In the genomic region with DNA sequence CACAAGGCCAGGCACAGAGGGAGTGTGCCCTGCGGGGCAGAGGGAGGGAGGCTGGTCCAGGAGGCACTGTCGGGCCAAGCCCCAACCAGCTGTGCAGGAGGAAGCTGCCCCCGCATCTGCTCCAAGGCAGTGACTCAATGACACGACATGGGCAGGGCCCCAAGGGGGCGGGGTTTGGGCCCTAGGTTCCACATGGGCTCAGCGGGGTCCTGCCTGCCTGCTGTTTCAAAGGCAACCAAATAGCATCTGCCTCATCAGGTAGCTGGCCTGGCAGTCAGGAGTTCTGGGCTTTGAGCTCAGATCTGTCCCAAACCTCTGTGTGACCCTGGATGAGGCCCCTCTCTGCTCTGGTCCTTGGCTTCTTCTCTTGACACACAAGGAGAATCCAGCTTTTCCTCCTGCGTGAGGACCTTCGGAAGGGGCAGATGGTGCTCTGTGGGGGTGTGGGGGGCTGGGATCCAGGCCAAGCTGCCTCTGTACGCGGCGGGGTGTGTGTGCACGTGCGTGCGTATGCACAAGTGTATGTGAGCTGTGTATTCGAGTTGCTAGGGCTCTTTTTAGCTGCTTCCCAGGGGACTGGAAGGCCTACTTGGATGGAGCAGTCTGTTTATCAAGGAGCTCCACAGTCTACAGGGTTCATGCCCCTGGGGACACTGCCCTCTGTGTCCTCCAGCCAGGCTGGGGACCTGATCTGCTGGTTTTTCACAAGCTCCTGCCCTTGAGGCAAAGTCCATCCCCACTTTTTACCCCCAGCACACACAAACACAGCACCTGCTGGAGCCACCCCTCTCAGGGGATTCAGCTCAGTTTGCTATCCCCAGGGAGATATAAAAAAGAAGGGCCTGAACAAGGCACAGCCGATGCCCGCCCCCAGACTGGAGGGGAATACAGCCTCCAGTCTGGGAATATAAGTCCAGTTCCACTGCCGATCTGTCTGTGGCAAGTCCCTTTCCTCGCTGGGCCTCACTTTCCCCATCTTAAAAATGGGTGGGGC, we compare ENCODE assay signal across 1 cellular context.
TF ChIP-seq lines count a peak whose summit lies in the region.

No MANE protein-coding gene starts in this region.

TF ChIP-seq in K562, 482 proteins besides CTCF, POLR2A, EP300 and RAD21 (continued from another document and continues in another):
- TF ChIP-seq, protein P1, sequence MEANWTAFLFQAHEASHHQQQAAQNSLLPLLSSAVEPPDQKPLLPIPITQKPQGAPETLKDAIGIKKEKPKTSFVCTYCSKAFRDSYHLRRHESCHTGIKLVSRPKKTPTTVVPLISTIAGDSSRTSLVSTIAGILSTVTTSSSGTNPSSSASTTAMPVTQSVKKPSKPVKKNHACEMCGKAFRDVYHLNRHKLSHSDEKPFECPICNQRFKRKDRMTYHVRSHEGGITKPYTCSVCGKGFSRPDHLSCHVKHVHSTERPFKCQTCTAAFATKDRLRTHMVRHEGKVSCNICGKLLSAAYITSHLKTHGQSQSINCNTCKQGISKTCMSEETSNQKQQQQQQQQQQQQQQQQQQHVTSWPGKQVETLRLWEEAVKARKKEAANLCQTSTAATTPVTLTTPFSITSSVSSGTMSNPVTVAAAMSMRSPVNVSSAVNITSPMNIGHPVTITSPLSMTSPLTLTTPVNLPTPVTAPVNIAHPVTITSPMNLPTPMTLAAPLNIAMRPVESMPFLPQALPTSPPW (CRISPR knock-in tag; IDR thresholded peaks at IDR 0.05): peak; percentile 51; the same call in 1 of the 2 replicates
- TF ChIP-seq, protein P2, sequence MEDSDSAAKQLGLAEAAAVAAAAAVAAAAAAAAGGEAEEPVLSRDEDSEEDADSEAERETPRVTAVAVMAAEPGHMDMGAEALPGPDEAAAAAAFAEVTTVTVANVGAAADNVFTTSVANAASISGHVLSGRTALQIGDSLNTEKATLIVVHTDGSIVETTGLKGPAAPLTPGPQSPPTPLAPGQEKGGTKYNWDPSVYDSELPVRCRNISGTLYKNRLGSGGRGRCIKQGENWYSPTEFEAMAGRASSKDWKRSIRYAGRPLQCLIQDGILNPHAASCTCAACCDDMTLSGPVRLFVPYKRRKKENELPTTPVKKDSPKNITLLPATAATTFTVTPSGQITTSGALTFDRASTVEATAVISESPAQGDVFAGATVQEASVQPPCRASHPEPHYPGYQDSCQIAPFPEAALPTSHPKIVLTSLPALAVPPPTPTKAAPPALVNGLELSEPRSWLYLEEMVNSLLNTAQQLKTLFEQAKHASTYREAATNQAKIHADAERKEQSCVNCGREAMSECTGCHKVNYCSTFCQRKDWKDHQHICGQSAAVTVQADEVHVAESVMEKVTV (CRISPR knock-in tag; IDR thresholded peaks at IDR 0.05): no peak
- TF ChIP-seq ARID1B (IDR thresholded peaks at IDR 0.05) (peak; percentile 43; the same call in 1 of the 2 replicates), DACH1 (IDR thresholded peaks at IDR 0.05; ENCODE audit: partially characterized antibody) (peak; percentile 90), TARDBP (IDR thresholded peaks at IDR 0.05) (0 out of 2 replicates have a peak, but pooled peaks have one; percentile 46), ATF1 (CRISPR knock-in tag; IDR thresholded peaks at IDR 0.05) (no peak), ATF1 (tag; IDR thresholded peaks at IDR 0.05) (peak; percentile 61), CTBP1 (IDR thresholded peaks at IDR 0.05; ENCODE audit: borderline replicate concordance) (peak; percentile 18; the same call in 1 of the 2 replicates), SMAD3 (CRISPR knock-in tag; conservative IDR thresholded peaks at IDR 0.05) (no peak), KDM4B (IDR thresholded peaks at IDR 0.05; ENCODE audit: borderline replicate concordance in 2 of 2, low read depth in 1 of 2) (no peak), HNRNPK (IDR thresholded peaks at IDR 0.05; ENCODE audit: low read depth, low read length, poor library complexity, severe bottlenecking) (no peak), ZNF830 (CRISPR knock-in tag; IDR thresholded peaks at IDR 0.05) (no peak), ZNF57 (CRISPR knock-in tag; IDR thresholded peaks at IDR 0.05) (no peak), BCOR (IDR thresholded peaks at IDR 0.05) (no peak), ATF7 (IDR thresholded peaks at IDR 0.05) (0 out of 2 replicates have a peak, but pooled peaks have one; percentile 35), MECOM (CRISPR knock-in tag; IDR thresholded peaks at IDR 0.05) (no peak), COPS2 (conservative IDR thresholded peaks at IDR 0.05) (no peak), JUND (IDR thresholded peaks at IDR 0.05; ENCODE audit: borderline replicate concordance, low read depth, low read length) (peak; percentile 63), JUND (tag; IDR thresholded peaks at IDR 0.05; ENCODE audit: borderline replicate concordance, low read depth, low read length) (peak; percentile 45; the same call in 1 of the 3 replicates), NCOA1 (IDR thresholded peaks at IDR 0.05; ENCODE audit: low read depth) (no peak), ZNF133 (CRISPR knock-in tag; IDR thresholded peaks at IDR 0.05) (no peak), ZNF24 (IDR thresholded peaks at IDR 0.05) (no peak), CREM (IDR thresholded peaks at IDR 0.05; ENCODE audit: low read depth) (peak; percentile 64), POLR2AphosphoS5 (IDR thresholded peaks at IDR 0.05; ENCODE audit: control insufficient read depth, insufficient read depth, low read depth, low read length) (no peak), ZKSCAN8 (CRISPR knock-in tag; IDR thresholded peaks at IDR 0.05) (no peak)
- TF ChIP-seq, protein P3, sequence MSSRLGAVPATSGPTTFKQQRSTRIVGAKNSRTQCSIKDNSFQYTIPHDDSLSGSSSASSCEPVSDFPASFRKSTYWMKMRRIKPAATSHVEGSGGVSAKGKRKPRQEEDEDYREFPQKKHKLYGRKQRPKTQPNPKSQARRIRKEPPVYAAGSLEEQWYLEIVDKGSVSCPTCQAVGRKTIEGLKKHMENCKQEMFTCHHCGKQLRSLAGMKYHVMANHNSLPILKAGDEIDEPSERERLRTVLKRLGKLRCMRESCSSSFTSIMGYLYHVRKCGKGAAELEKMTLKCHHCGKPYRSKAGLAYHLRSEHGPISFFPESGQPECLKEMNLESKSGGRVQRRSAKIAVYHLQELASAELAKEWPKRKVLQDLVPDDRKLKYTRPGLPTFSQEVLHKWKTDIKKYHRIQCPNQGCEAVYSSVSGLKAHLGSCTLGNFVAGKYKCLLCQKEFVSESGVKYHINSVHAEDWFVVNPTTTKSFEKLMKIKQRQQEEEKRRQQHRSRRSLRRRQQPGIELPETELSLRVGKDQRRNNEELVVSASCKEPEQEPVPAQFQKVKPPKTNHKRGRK (tag; IDR thresholded peaks at IDR 0.05): no peak
- TF ChIP-seq, protein P4, sequence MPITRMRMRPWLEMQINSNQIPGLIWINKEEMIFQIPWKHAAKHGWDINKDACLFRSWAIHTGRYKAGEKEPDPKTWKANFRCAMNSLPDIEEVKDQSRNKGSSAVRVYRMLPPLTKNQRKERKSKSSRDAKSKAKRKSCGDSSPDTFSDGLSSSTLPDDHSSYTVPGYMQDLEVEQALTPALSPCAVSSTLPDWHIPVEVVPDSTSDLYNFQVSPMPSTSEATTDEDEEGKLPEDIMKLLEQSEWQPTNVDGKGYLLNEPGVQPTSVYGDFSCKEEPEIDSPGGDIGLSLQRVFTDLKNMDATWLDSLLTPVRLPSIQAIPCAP (CRISPR knock-in tag; IDR thresholded peaks at IDR 0.05; ENCODE audit: borderline replicate concordance): no peak
- TF ChIP-seq, protein P5, sequence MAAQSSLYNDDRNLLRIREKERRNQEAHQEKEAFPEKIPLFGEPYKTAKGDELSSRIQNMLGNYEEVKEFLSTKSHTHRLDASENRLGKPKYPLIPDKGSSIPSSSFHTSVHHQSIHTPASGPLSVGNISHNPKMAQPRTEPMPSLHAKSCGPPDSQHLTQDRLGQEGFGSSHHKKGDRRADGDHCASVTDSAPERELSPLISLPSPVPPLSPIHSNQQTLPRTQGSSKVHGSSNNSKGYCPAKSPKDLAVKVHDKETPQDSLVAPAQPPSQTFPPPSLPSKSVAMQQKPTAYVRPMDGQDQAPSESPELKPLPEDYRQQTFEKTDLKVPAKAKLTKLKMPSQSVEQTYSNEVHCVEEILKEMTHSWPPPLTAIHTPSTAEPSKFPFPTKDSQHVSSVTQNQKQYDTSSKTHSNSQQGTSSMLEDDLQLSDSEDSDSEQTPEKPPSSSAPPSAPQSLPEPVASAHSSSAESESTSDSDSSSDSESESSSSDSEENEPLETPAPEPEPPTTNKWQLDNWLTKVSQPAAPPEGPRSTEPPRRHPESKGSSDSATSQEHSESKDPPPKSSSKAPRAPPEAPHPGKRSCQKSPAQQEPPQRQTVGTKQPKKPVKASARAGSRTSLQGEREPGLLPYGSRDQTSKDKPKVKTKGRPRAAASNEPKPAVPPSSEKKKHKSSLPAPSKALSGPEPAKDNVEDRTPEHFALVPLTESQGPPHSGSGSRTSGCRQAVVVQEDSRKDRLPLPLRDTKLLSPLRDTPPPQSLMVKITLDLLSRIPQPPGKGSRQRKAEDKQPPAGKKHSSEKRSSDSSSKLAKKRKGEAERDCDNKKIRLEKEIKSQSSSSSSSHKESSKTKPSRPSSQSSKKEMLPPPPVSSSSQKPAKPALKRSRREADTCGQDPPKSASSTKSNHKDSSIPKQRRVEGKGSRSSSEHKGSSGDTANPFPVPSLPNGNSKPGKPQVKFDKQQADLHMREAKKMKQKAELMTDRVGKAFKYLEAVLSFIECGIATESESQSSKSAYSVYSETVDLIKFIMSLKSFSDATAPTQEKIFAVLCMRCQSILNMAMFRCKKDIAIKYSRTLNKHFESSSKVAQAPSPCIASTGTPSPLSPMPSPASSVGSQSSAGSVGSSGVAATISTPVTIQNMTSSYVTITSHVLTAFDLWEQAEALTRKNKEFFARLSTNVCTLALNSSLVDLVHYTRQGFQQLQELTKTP (IDR thresholded peaks at IDR 0.05; ENCODE audit: low read depth in 1 of 2, partially characterized antibody in 2 of 2): peak in 1 of 2 experiments; percentile 87
- TF ChIP-seq, protein P6, sequence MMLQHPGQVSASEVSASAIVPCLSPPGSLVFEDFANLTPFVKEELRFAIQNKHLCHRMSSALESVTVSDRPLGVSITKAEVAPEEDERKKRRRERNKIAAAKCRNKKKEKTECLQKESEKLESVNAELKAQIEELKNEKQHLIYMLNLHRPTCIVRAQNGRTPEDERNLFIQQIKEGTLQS (IDR thresholded peaks at IDR 0.05): 0 out of 2 replicates have a peak, but pooled peaks have one; percentile 32
- TF ChIP-seq, protein P6 (CRISPR knock-in tag; conservative IDR thresholded peaks at IDR 0.05): no peak
- TF ChIP-seq, protein P7, sequence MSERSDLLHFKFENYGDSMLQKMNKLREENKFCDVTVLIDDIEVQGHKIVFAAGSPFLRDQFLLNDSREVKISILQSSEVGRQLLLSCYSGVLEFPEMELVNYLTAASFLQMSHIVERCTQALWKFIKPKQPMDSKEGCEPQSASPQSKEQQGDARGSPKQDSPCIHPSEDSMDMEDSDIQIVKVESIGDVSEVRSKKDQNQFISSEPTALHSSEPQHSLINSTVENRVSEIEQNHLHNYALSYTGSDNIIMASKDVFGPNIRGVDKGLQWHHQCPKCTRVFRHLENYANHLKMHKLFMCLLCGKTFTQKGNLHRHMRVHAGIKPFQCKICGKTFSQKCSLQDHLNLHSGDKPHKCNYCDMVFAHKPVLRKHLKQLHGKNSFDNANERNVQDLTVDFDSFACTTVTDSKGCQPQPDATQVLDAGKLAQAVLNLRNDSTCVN (CRISPR knock-in tag; IDR thresholded peaks at IDR 0.05): no peak
- TF ChIP-seq, protein P8, sequence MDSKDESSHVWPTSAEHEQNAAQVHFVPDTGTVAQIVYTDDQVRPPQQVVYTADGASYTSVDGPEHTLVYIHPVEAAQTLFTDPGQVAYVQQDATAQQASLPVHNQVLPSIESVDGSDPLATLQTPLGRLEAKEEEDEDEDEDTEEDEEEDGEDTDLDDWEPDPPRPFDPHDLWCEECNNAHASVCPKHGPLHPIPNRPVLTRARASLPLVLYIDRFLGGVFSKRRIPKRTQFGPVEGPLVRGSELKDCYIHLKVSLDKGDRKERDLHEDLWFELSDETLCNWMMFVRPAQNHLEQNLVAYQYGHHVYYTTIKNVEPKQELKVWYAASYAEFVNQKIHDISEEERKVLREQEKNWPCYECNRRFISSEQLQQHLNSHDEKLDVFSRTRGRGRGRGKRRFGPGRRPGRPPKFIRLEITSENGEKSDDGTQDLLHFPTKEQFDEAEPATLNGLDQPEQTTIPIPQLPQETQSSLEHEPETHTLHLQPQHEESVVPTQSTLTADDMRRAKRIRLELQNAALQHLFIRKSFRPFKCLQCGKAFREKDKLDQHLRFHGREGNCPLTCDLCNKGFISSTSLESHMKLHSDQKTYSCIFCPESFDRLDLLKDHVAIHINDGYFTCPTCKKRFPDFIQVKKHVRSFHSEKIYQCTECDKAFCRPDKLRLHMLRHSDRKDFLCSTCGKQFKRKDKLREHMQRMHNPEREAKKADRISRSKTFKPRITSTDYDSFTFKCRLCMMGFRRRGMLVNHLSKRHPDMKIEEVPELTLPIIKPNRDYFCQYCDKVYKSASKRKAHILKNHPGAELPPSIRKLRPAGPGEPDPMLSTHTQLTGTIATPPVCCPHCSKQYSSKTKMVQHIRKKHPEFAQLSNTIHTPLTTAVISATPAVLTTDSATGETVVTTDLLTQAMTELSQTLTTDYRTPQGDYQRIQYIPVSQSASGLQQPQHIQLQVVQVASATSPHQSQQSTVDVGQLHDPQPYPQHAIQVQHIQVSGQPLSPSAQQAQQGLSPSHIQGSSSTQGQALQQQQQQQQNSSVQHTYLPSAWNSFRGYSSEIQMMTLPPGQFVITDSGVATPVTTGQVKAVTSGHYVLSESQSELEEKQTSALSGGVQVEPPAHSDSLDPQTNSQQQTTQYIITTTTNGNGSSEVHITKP (IDR thresholded peaks at IDR 0.05; ENCODE audit: partially characterized antibody): no peak
- TF ChIP-seq, protein P9, sequence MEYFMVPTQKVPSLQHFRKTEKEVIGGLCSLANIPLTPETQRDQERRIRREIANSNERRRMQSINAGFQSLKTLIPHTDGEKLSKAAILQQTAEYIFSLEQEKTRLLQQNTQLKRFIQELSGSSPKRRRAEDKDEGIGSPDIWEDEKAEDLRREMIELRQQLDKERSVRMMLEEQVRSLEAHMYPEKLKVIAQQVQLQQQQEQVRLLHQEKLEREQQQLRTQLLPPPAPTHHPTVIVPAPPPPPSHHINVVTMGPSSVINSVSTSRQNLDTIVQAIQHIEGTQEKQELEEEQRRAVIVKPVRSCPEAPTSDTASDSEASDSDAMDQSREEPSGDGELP (CRISPR knock-in tag; IDR thresholded peaks at IDR 0.05; ENCODE audit: borderline replicate concordance): peak; percentile 98
- TF ChIP-seq, protein P10, sequence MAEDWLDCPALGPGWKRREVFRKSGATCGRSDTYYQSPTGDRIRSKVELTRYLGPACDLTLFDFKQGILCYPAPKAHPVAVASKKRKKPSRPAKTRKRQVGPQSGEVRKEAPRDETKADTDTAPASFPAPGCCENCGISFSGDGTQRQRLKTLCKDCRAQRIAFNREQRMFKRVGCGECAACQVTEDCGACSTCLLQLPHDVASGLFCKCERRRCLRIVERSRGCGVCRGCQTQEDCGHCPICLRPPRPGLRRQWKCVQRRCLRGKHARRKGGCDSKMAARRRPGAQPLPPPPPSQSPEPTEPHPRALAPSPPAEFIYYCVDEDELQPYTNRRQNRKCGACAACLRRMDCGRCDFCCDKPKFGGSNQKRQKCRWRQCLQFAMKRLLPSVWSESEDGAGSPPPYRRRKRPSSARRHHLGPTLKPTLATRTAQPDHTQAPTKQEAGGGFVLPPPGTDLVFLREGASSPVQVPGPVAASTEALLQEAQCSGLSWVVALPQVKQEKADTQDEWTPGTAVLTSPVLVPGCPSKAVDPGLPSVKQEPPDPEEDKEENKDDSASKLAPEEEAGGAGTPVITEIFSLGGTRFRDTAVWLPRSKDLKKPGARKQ (CRISPR knock-in tag; IDR thresholded peaks at IDR 0.05): no peak
